Comparison of ENCODE assay signal across 8 cellular contexts in genomic region chr1:229661022-229661877, GRCh38.
DNase-seq lines count a peak whose midpoint lies in the region; TF ChIP-seq lines count a peak whose summit lies in the region.

No MANE protein-coding gene starts in this region.

- in situ Hi-C loops in astrocyte of the cerebellum (cut with HindIII; ENCODE audit: low sequenced_read_pairs): no loop called here

- peak; percentile 69 for DNase-seq in ELR (ENCODE audit: low read depth)
- DNase-seq in NCI-H1694 (lab: John Stamatoyannopoulos, UW): peak; percentile 40
- peak; percentile 63 for DNase-seq in T-helper 9 cell
- DNase-seq in astrocyte of the cerebellum (ENCODE audit: low read depth): peak; percentile 47
- DNase-seq in iPS DF 19.7 (ENCODE audit: low read depth, low spot score): peak; percentile 38
- peak; percentile 52 to 63 for DNase-seq in stimulated activated CD4-positive, alpha-beta T cell treated with anti-CD3 and anti-CD28 coated beads, Interleukin-12 subunit alpha, Interleukin-12 subunit beta, amount 100 ng/mL, for 24 hours (ENCODE audit: low read depth in 2 of 2)
- no peak for DNase-seq in foreskin melanocyte

- H3K4me3 ChIP-seq in HEK293 (ENCODE audit: low read depth, low read length): no peak overlapping the region
- H3K4me3 ChIP-seq in astrocyte of the cerebellum (ENCODE audit: low read depth, low read length): no peak overlapping the region

- CTCF ChIA-PET in HEK293 (lab: Yijun Ruan, JAX): interaction anchor here (0.5 to 2.6 kb wide), 35 partner anchors 10 to 1011 kb away, joined by 3 to 15 read pairs (median 4); no protein-coding TSS in a partner anchor

- H3K36me3 ChIP-seq in HEK293 (ENCODE audit: control insufficient read depth in 2 of 2, insufficient read depth in 1 of 2, low read length in 2 of 2): peaks cover 10 to 51% of the 10 kb centered on the region in 2 experiments

- TF ChIP-seq CTCF in HEK293 (tag by site-specific recombination; IDR thresholded peaks at IDR 0.05) (peak; percentile 85), astrocyte of the cerebellum (IDR thresholded peaks at IDR 0.05; ENCODE audit: low read depth, low read length, missing control alignments) (peak; percentile 94)

- POLR2A ChIA-PET in HEK293 (lab: Yijun Ruan, JAX): interaction anchor here (0.9 to 1.0 kb wide), 2 partner anchors 233 to 649 kb away, joined by 3 read pairs; no protein-coding TSS in a partner anchor

- no peak overlapping the region for H3K27ac ChIP-seq in HEK293 (ENCODE audit: extremely low read depth, low read depth, low read length)

- H3K9me3 ChIP-seq in HEK293 (ENCODE audit: control insufficient read depth, insufficient read depth, low read depth, low read length): no peaks in the 10 kb centered on the region

- H3K4me1 ChIP-seq in HEK293 (ENCODE audit: control insufficient read depth, insufficient read depth, low read length): 0 out of 2 replicates have a peak, but pooled peaks cover 4% of the 10 kb centered on the region

TF ChIP-seq in HEK293, 187 proteins besides CTCF, POLR2A, EP300 and RAD21:
- TF ChIP-seq ZNF660 (tag by site-specific recombination; IDR thresholded peaks at IDR 0.05) (0 out of 2 replicates have a peak, but pooled peaks have one; percentile 32), SP7 (tag by site-specific recombination; IDR thresholded peaks at IDR 0.05) (0 out of 2 replicates have a peak, but pooled peaks have one; percentile 16), PBX3 (CRISPR knock-in tag; IDR thresholded peaks at IDR 0.05) (0 out of 2 replicates have a peak, but pooled peaks have one; percentile 46), IKZF3 (tag by site-specific recombination; IDR thresholded peaks at IDR 0.05) (0 out of 2 replicates have a peak, but pooled peaks have one; percentile 49), ZNF146 (tag by site-specific recombination; IDR thresholded peaks at IDR 0.05) (no peak)
